ENCODE assay signal across 10 cellular contexts in genomic region chr3:57758686-57759085, GRCh38. TPM values are rescaled to one million over a fixed set of nuclear protein-coding genes. Genes with fewer than 3 reads are reported as not detected.
DNase-seq lines count a peak whose midpoint lies in the region; TF ChIP-seq lines count a peak whose summit lies in the region.
"Had no signal": no experiment of that assay in that cellular context is flagged by ENCODE, and none has a peak within 500 bp of the region (broad histone marks: within the 10 kb centered on the region; RNA-seq: fewer than 3 reads in every experiment).

No MANE protein-coding gene starts in this region.

- no peak overlapping the region for H3K18ac ChIP-seq in mesenchymal stem cell (ENCODE audit: low read depth in 1 of 2, low read length in 2 of 2)

- H4K8ac ChIP-seq in mesenchymal stem cell (ENCODE audit: low read length) = no peak overlapping the region

- peaks cover 7% of the 10 kb centered on the region for H3K4me1 ChIP-seq in mesenchymal stem cell (ENCODE audit: control insufficient read depth, insufficient read depth, low read depth, low read length)

- no peak overlapping the region for H2AK5ac ChIP-seq in mesenchymal stem cell (ENCODE audit: low read length, severe bottlenecking)

- no peak overlapping the region for H4K91ac ChIP-seq in mesenchymal stem cell (ENCODE audit: low read length)

- H3K9me3 ChIP-seq in mesenchymal stem cell (ENCODE audit: control insufficient read depth, low read length) = no peaks in the 10 kb centered on the region

- H3K27me3 ChIP-seq in HL-60 (ENCODE audit: insufficient read depth, poor library complexity, severe bottlenecking) (no peaks in the 10 kb centered on the region), brain microvascular endothelial cell (replicated peaks) (no peaks in the 10 kb centered on the region), mesenchymal stem cell (ENCODE audit: control insufficient read depth in 1 of 2, insufficient read depth in 1 of 2, low read length in 2 of 2) (no peaks in the 10 kb centered on the region)

- CTCF ChIA-PET in AG04449 (lab: Yijun Ruan, JAX) = no interaction called here

- H2BK15ac ChIP-seq in mesenchymal stem cell (ENCODE audit: low read depth, poor library complexity, severe bottlenecking) = no peak overlapping the region

- no peak overlapping the region for H3K14ac ChIP-seq in mesenchymal stem cell (ENCODE audit: low read length in 2 of 2)

- no peak overlapping the region for H2AFZ ChIP-seq in mesenchymal stem cell (ENCODE audit: low read depth, low read length)

- no peak overlapping the region for H3K4me2 ChIP-seq in mesenchymal stem cell (ENCODE audit: low read length, poor library complexity, severe bottlenecking)

- peaks cover 3% of the 10 kb centered on the region for H3K36me3 ChIP-seq in brain microvascular endothelial cell (replicated peaks)
- H3K36me3 ChIP-seq in mesenchymal stem cell (ENCODE audit: control insufficient read depth in 1 of 2, insufficient read depth in 2 of 2, low read depth in 1 of 2, low read length in 2 of 2) = peaks cover 8 to 19% of the 10 kb centered on the region in 2 experiments

- no peak for TF ChIP-seq CTCF in AG04449 (IDR thresholded peaks at IDR 0.05; ENCODE audit: insufficient read depth, low read length, missing control alignments)
- no peak for TF ChIP-seq CTCF in HL-60 (IDR thresholded peaks at IDR 0.05; ENCODE audit: insufficient read depth, low read length)
- TF ChIP-seq CTCF in brain microvascular endothelial cell (IDR thresholded peaks at IDR 0.05; ENCODE audit: low read depth, low read length, missing control alignments) = no peak

- POLR2A ChIA-PET in AG04449 (lab: Yijun Ruan, JAX) = no interaction called here

- in situ Hi-C loops in brain microvascular endothelial cell (cut with HindIII; ENCODE audit: low pct_ligation_motif_present, low sequenced_read_pairs) = no loop called here

- no peak overlapping the region for H3K4ac ChIP-seq in mesenchymal stem cell (ENCODE audit: low read depth in 1 of 2, low read length in 2 of 2)

- no peak overlapping the region for H2BK12ac ChIP-seq in mesenchymal stem cell (ENCODE audit: low read length in 2 of 2)

- H3K27ac ChIP-seq in HL-60 (replicated peaks) (no peak overlapping the region), brain microvascular endothelial cell (no peak overlapping the region), mesenchymal stem cell (ENCODE audit: low read length, poor library complexity, severe bottlenecking) (no peak overlapping the region)

- H3K9ac ChIP-seq in mesenchymal stem cell (ENCODE audit: low read length) = peak overlapping the region; percentile 95

- DNase-seq in AG04449 (ENCODE audit: low read depth, low spot score) (no peak), HL-60 (ENCODE audit: low read depth in 1 of 2, low spot score in 1 of 2) (no peak), brain microvascular endothelial cell (no peak), mesenchymal stem cell (peak; percentile 10), NCI-H2227 treated with DMSO at 0.1 percent for 48 hours (lab: John Stamatoyannopoulos, UW) (no peak), activated gamma-delta T cell treated with Interleukin-2 at 50 U/mL for 16 hours (no peak), HuH-7.5 (ENCODE audit: low spot score) (no peak), middle frontal gyrus (ENCODE audit: extremely low spot score, low spot score) (no peak)
- DNase-seq: activated CD4-positive, CD25-positive, alpha-beta regulatory T cell; NCI-H2029 treated with DMSO at 0.1 percent for 48 hours had no signal

- H3K4me3 ChIP-seq in AG04449 (ENCODE audit: low read depth, low read length) (peak overlapping the region; percentile 89), HL-60 (replicated peaks; ENCODE audit: insufficient read depth, low read length) (peak overlapping the region; percentile 94), brain microvascular endothelial cell (ENCODE audit: low read depth, low read length) (peak overlapping the region; percentile 87), mesenchymal stem cell (ENCODE audit: insufficient read depth in 1 of 2, low read depth in 1 of 2, low read length in 2 of 2) (peak overlapping the region in 1 of 2 experiments; percentile 91)

- no peak overlapping the region for H2BK5ac ChIP-seq in mesenchymal stem cell (ENCODE audit: low read depth, low read length, poor library complexity, severe bottlenecking)

- no peak overlapping the region for H3K23ac ChIP-seq in mesenchymal stem cell (ENCODE audit: low read length in 2 of 2)

- no peak overlapping the region for H2BK120ac ChIP-seq in mesenchymal stem cell (ENCODE audit: low read depth, low read length)

- peaks cover 4% of the 10 kb centered on the region for H3K79me1 ChIP-seq in mesenchymal stem cell (replicated peaks; ENCODE audit: low read length, poor library complexity, severe bottlenecking)

- 86% methylated on average over 1 of the region's 2 CpGs for WGBS in mesenchymal stem cell

RNA-seq across cellular contexts. Expression of gene SLMAP, which starts 2.6 kb away (rescaled TPM):
- 29.6 TPM for polyA plus RNA-seq in mesenchymal stem cell (2013, experiment 1 of 2)
- 29.2 TPM for polyA plus RNA-seq in mesenchymal stem cell (2013, experiment 2 of 2)
